In genomic region chr5:35129276-35129675, GRCh38 we compare ENCODE assay signal across 15 cellular contexts.
DNase-seq lines count a peak whose midpoint lies in the region; ATAC-seq and TF ChIP-seq lines count a peak whose summit lies in the region.
"Had no signal": no experiment of that assay in that cellular context is flagged by ENCODE, and none has a peak within 500 bp of the region (broad histone marks: within the 10 kb centered on the region; RNA-seq: fewer than 3 reads in every experiment).

No MANE protein-coding gene starts in this region.

- peaks cover 8% of the 10 kb centered on the region for H3K9me1 ChIP-seq in IMR-90 (ENCODE audit: insufficient read depth, low read length)

- H4K8ac ChIP-seq in IMR-90 (ENCODE audit: low read depth in 2 of 2, low read length in 2 of 2) = peak overlapping the region; percentile 15 to 78; a peak in 2 of 4 replicates

- CTCF ChIA-PET in IMR-90 (lab: Yijun Ruan, JAX) = interaction anchor here (1.4 kb wide), 1 partner anchor 11 kb away, joined by 5 read pairs; no protein-coding TSS in a partner anchor

- H2AK9ac ChIP-seq in IMR-90 (replicated peaks; ENCODE audit: low read depth, low read length, poor library complexity) = no peak overlapping the region

- 0 out of 2 replicates have a peak overlapping the region, but pooled peaks have one; percentile 24 for H3K14ac ChIP-seq in IMR-90 (replicated peaks; ENCODE audit: low read depth, low read length)

- peak overlapping the region; percentile 89; the same call in 1 of the 2 replicates for H2BK20ac ChIP-seq in IMR-90 (ENCODE audit: low read depth, low read length)

- no peak overlapping the region for H2AK5ac ChIP-seq in IMR-90 (ENCODE audit: low read depth, low read length)

- DNase-seq in AG08396 (ENCODE audit: low spot score) (peak; percentile 38), IMR-90 (peak; percentile 96), brain microvascular endothelial cell (peak; percentile 68), Karpas-422 (no peak), Kasumi-1 (lab: John Stamatoyannopoulos, UW) (no peak), right cardiac atrium (no peak)
- DNase-seq: DND-41; KG1; kidney; natural killer cell; NK-92 treated with Interleukin-12 subunit alpha and Interleukin-12 subunit beta, amount 100 ng/mL, for 24 hours; stimulated activated CD4-positive, alpha-beta T cell treated with anti-CD3 and anti-CD28 coated beads, Interleukin-12 subunit alpha, Interleukin-12 subunit beta, amount 100 ng/mL, for 4 hours; upper lobe of right lung had no signal

- H3K4me3 ChIP-seq in IMR-90 (ENCODE audit: insufficient read depth, low read depth, low read length) (no peak overlapping the region), brain microvascular endothelial cell (ENCODE audit: low read depth, low read length) (no peak overlapping the region), mesodermal cell (ENCODE audit: extremely low read depth, insufficient read depth, low read length, poor library complexity, severe bottlenecking) (no peak overlapping the region), Karpas-422 (ENCODE audit: low read length) (no peak overlapping the region), right cardiac atrium (ENCODE audit: low read length) (no peak overlapping the region)
- H3K4me3 ChIP-seq: upper lobe of right lung had no signal

- dilution Hi-C loops in IMR-90 (cut with HindIII; ENCODE audit: low sequenced_read_pairs, unreplicated experiment) = no loop called here

- peak overlapping the region; percentile 51; the same call in 1 of the 2 replicates for H4K91ac ChIP-seq in IMR-90 (ENCODE audit: insufficient read depth, low read depth, low read length)

- H3K56ac ChIP-seq in IMR-90 (ENCODE audit: extremely low read depth, insufficient read depth, low read length) = no peak overlapping the region

- no peak for TF ChIP-seq POLR2A in IMR-90 (IDR thresholded peaks at IDR 0.05; ENCODE audit: low read depth, low read length)

- WGBS in IMR-90 (ENCODE audit: extremely low coverage in 2 of 2, insufficient read length in 1 of 2), 2 experiments = no CpG with 5 or more reads among the region's 1 CpG
- 90 to 100% methylated on average over 1 of the region's 1 CpG for WGBS in mesodermal cell (ENCODE audit: insufficient coverage in 2 of 2), 2 experiments
- 81% methylated on average over 1 of the region's 1 CpG for WGBS in right cardiac atrium

- H3K18ac ChIP-seq in IMR-90 (ENCODE audit: low read depth, low read length) = no peak overlapping the region; the same call in 1 of the 2 replicates

- H3K27ac ChIP-seq in IMR-90 (ENCODE audit: insufficient read depth, low read length) = no peak overlapping the region
- H3K27ac ChIP-seq in brain microvascular endothelial cell = no peak overlapping the region
- peak overlapping the region; percentile 41 for H3K27ac ChIP-seq in mesodermal cell (ENCODE audit: low read depth, low read length, severe bottlenecking)
- no peak overlapping the region for H3K27ac ChIP-seq in Karpas-422 (ENCODE audit: low read length)
- no peak overlapping the region for H3K27ac ChIP-seq in right cardiac atrium (ENCODE audit: low read length)
- H3K27ac ChIP-seq: upper lobe of right lung had no signal

- no peaks in the 10 kb centered on the region for H3K9me2 ChIP-seq in Karpas-422 (replicated peaks; ENCODE audit: insufficient read depth, low read length)

- H3K9me3 ChIP-seq in IMR-90 (ENCODE audit: control insufficient read depth, insufficient read depth, low read length) (no peaks in the 10 kb centered on the region), mesodermal cell (ENCODE audit: control insufficient read depth, low read length) (no peaks in the 10 kb centered on the region), Karpas-422 (ENCODE audit: low read length) (no peaks in the 10 kb centered on the region), right cardiac atrium (ENCODE audit: control insufficient read depth, low read length) (peaks cover 5% of the 10 kb centered on the region)
- H3K9me3 ChIP-seq: upper lobe of right lung had no signal

- no peak for TF ChIP-seq CTCF in IMR-90 (conservative IDR thresholded peaks at IDR 0.05; ENCODE audit: low read depth, low read length)
- no peak for TF ChIP-seq CTCF in brain microvascular endothelial cell (IDR thresholded peaks at IDR 0.05; ENCODE audit: low read depth, low read length, missing control alignments)

- no peak overlapping the region; the same call in 1 of the 2 replicates for H4K5ac ChIP-seq in IMR-90 (ENCODE audit: low read depth, low read length)

- H2AFZ ChIP-seq in IMR-90 (replicated peaks; ENCODE audit: low read length, poor library complexity) (no peak overlapping the region), Karpas-422 (ENCODE audit: low read length) (no peak overlapping the region)

- H3K27me3 ChIP-seq in IMR-90 (ENCODE audit: control insufficient read depth, insufficient read depth, low read length) = no peaks in the 10 kb centered on the region
- H3K27me3 ChIP-seq in brain microvascular endothelial cell (replicated peaks) = no peaks in the 10 kb centered on the region
- no peaks in the 10 kb centered on the region for H3K27me3 ChIP-seq in Karpas-422 (ENCODE audit: low read length)
- H3K27me3 ChIP-seq in right cardiac atrium (ENCODE audit: control insufficient read depth, insufficient read depth) = no peaks in the 10 kb centered on the region
- H3K27me3 ChIP-seq: upper lobe of right lung had no signal

- no peaks in the 10 kb centered on the region for H3K79me2 ChIP-seq in Karpas-422 (ENCODE audit: low read length)

- H3K9ac ChIP-seq in IMR-90 (ENCODE audit: low read depth, low read length) (no peak overlapping the region), Karpas-422 (ENCODE audit: low read length) (no peak overlapping the region)

- H3K36me3 ChIP-seq in IMR-90 (ENCODE audit: control insufficient read depth, insufficient read depth, low read length) = no peaks in the 10 kb centered on the region
- H3K36me3 ChIP-seq in brain microvascular endothelial cell (replicated peaks) = no peaks in the 10 kb centered on the region
- no peaks in the 10 kb centered on the region for H3K36me3 ChIP-seq in mesodermal cell (ENCODE audit: control insufficient read depth, insufficient read depth, low read length)
- no peaks in the 10 kb centered on the region for H3K36me3 ChIP-seq in Karpas-422 (ENCODE audit: insufficient read depth, low read length)
- H3K36me3 ChIP-seq: upper lobe of right lung had no signal

- peak; percentile 97 for ATAC-seq in IMR-90 (ENCODE audit: low read depth)
- ATAC-seq in right cardiac atrium = no peak
- ATAC-seq in HG03139 (IDR thresholded peaks at IDR 0.05; ENCODE audit: unreplicated experiment) = no peak
- ATAC-seq: natural killer cell had no signal

- no peak for TF ChIP-seq RAD21 in IMR-90 (IDR thresholded peaks at IDR 0.05; ENCODE audit: low read length)

- intact Hi-C loops in IMR-90 (cut with micrococcal nuclease) = no loop called here
- intact Hi-C loops in right cardiac atrium (cut with DNase I) = no loop called here

- H3K79me1 ChIP-seq in IMR-90 (ENCODE audit: low read depth in 1 of 2, low read length in 2 of 2) = no peaks in the 10 kb centered on the region

- H3K4ac ChIP-seq in IMR-90 (ENCODE audit: low read depth, low read length) = peak overlapping the region; percentile 74; the same call in 1 of the 2 replicates

- H4K20me1 ChIP-seq in IMR-90 (ENCODE audit: insufficient read depth, low read length) = no peaks in the 10 kb centered on the region
- H4K20me1 ChIP-seq in Karpas-422 (ENCODE audit: insufficient read depth, low read depth, low read length) = no peaks in the 10 kb centered on the region

- peak overlapping the region; percentile 88; the same call in 2 of the 3 replicates for H2BK15ac ChIP-seq in IMR-90 (ENCODE audit: low read depth, low read length)

- POLR2A ChIA-PET in IMR-90 (lab: Charles Lee; ENCODE audit: unreplicated experiment) = no interaction called here

- in situ Hi-C loops in IMR-90 (cut with MboI; ENCODE audit: low sequenced_read_pairs) (no loop called here), brain microvascular endothelial cell (cut with HindIII; ENCODE audit: low pct_ligation_motif_present, low sequenced_read_pairs) (no loop called here)

- H2BK5ac ChIP-seq in IMR-90 (ENCODE audit: low read depth, low read length, poor library complexity, severe bottlenecking) = peak overlapping the region; percentile 68

- H3K4me1 ChIP-seq in IMR-90 (ENCODE audit: control insufficient read depth, insufficient read depth, low read length) (peaks cover 13% of the 10 kb centered on the region), mesodermal cell (ENCODE audit: control insufficient read depth, insufficient read depth, low read length, poor library complexity, severe bottlenecking) (peaks cover 17% of the 10 kb centered on the region), Karpas-422 (ENCODE audit: low read length) (no peaks in the 10 kb centered on the region), right cardiac atrium (ENCODE audit: control insufficient read depth, insufficient read depth, low read length) (no peaks in the 10 kb centered on the region)
- H3K4me1 ChIP-seq: upper lobe of right lung had no signal

- BruUV-seq in IMR-90 (replicated peaks; lab: Mats Ljungman, UMichigan) = no TSS peak

- peak overlapping the region; percentile 82; the same call in 1 of the 2 replicates for H3K23ac ChIP-seq in IMR-90 (ENCODE audit: low read depth, low read length)

- H2BK120ac ChIP-seq in IMR-90 (ENCODE audit: low read depth, low read length) = peak overlapping the region; percentile 93

- peak overlapping the region; percentile 63; the same call in 1 of the 2 replicates for H3K4me2 ChIP-seq in IMR-90 (ENCODE audit: low read depth, low read length)
- no peak overlapping the region for H3K4me2 ChIP-seq in Karpas-422 (ENCODE audit: low read depth, low read length, poor library complexity, severe bottlenecking)

TF ChIP-seq in IMR-90, 13 proteins besides CTCF, POLR2A, EP300 and RAD21 (continues in another document):
- TF ChIP-seq NFE2L2 (IDR thresholded peaks at IDR 0.05; ENCODE audit: low read depth, low read length) = no peak
- peak; percentile 63 for TF ChIP-seq RCOR1 (IDR thresholded peaks at IDR 0.05; ENCODE audit: insufficient replicate concordance, low read length)
- no peak for TF ChIP-seq CEBPB (IDR thresholded peaks at IDR 0.05; ENCODE audit: low read depth, low read length)
- no peak for TF ChIP-seq RFX5 (IDR thresholded peaks at IDR 0.05; ENCODE audit: low read depth, low read length)
- TF ChIP-seq BHLHE40 (IDR thresholded peaks at IDR 0.05; ENCODE audit: low read depth, low read length) = no peak
- TF ChIP-seq MXI1 (IDR thresholded peaks at IDR 0.05; ENCODE audit: borderline replicate concordance, low read depth, low read length) = no peak
- TF ChIP-seq ELK1 (IDR thresholded peaks at IDR 0.05; ENCODE audit: borderline replicate concordance, low read depth, low read length) = no peak
- no peak for TF ChIP-seq SMC3 (IDR thresholded peaks at IDR 0.05; ENCODE audit: low read depth, low read length)

Comparison
In these comparisons a context has a peak if more than half of its experiments do, and no peak if none do; other contexts are left out.
1. DNase-seq: peak in AG08396 (single experiment), IMR-90 (single experiment) and brain microvascular endothelial cell (single experiment); none in Karpas-422 (single experiment), Kasumi-1 (0 of 2) and right cardiac atrium (0 of 3).